In the genomic region with DNA sequence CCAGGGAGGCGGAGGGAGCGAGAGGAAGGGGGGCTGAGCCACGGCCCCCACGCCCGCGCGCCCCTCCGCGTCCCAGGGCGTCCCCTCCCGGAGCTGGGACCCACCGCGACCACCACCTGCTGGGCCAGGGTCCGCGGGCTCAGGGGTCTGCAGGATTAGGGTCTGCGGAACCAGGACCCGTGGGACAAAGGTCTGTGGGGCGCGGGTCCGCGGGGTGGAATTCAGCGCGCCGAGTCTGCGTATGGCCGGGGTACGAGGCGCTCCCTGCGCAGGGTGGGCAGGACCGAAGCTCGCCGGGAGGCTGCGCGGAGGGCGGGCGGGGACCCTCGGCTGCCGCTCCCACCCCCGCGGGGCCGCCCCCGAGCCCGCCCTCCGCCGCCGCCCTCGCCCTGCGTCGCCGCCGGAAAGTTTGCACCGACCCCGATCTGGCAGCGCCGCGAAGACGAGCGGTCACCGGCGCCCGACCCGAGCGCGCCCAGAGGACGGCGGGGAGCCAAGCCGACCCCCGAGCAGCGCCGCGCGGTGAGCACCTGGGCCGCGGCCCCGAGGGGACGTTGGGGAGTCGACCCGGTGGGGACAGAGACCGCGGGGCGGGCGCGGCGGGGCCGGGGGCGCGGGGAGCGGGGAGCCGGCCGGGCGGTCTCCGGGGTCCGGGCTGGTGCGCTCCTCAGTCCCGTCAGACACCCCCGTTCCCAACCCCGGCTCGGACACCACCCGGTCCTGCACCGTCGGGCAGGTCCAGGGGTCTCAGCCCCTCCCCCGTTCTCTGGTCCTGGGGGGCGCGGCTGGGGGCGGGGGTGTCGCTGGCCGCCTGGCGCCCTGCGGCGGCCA, we compare ENCODE assay signal across 18 cellular contexts. TPM values are rescaled to one million over a fixed set of nuclear protein-coding genes. Genes with fewer than 3 reads are reported as not detected.
DNase-seq lines count a peak whose midpoint lies in the region; ATAC-seq and TF ChIP-seq lines count a peak whose summit lies in the region.
"Had no signal": no experiment of that assay in that cellular context is flagged by ENCODE, and none has a peak within 500 bp of the region (broad histone marks: within the 10 kb centered on the region; RNA-seq: fewer than 3 reads in every experiment).

Gene GCGR, plus strand, starts transcription at position 423 of the 831 bp plus-strand sequence. CDS start 4,869 bp downstream, outside the sequence.

- no peak for DNase-seq in activated T-cell treated with anti-CD3 and anti-CD28 coated beads, Interleukin-2, amount 50 U/mL, for 4 hours
- no peak for DNase-seq in activated T-cell treated with anti-CD3 and anti-CD28 coated beads, Interleukin-2, amount 50 U/mL, for 48 hours
- DNase-seq in SK-N-MC (ENCODE audit: low read depth, low spot score) (no peak), iPS-NIHi11 (ENCODE audit: low spot score) (peak; percentile 61), C1 segment of cervical spinal cord (lab: John Stamatoyannopoulos, UW) (no peak), brain microvascular endothelial cell (no peak)
- DNase-seq: activated CD8-positive, alpha-beta memory T cell treated with anti-CD3 and anti-CD28 coated beads, Interleukin-2, amount 10 ng/mL, durations not matched to agents 7 days and 5 days; gastrocnemius medialis; HFFc6; NCI-H146; NCI-H510A treated with DMSO at 0.1 percent for 48 hours; stimulated activated CD4-positive, alpha-beta T cell treated with anti-CD3 and anti-CD28 coated beads, Interleukin-12 subunit alpha, Interleukin-12 subunit beta, amount 100 ng/mL, for 4 hours had no signal

- H3K27me3 ChIP-seq in brain microvascular endothelial cell (replicated peaks), result peaks cover 62% of the 10 kb centered on the region

- no peak within 1 kb of the TSS for H3K27ac Mint-ChIP-seq in stimulated activated memory B cell treated with anti-CD40 and anti-IgM and Interleukin-4, amounts not matched to agents 10 μg/mL and 1 μg/mL and 100 μg/mL, for 72 hours
- H3K27ac Mint-ChIP-seq: activated CD8-positive, alpha-beta memory T cell treated with anti-CD3 and anti-CD28 coated beads, Interleukin-2, amount 10 ng/mL, durations not matched to agents 7 days and 5 days; activated naive CD4-positive, alpha-beta T cell treated with anti-CD3 and anti-CD28 coated beads, Interleukin-2, amount 50 U/mL, for 72 hours; HFFc6 had no signal

- no peak for TF ChIP-seq CTCF in brain microvascular endothelial cell (IDR thresholded peaks at IDR 0.05; ENCODE audit: low read depth, low read length, missing control alignments)

- no peaks in the 10 kb centered on the region for H3K9me3 Mint-ChIP-seq in activated T-cell treated with anti-CD3 and anti-CD28 coated beads, Interleukin-2, amount 50 U/mL, for 4 hours
- H3K9me3 Mint-ChIP-seq in stimulated activated memory B cell treated with anti-CD40 and anti-IgM and Interleukin-4, amounts not matched to agents 10 μg/mL and 1 μg/mL and 100 μg/mL, for 72 hours, result no peaks in the 10 kb centered on the region
- H3K9me3 Mint-ChIP-seq: activated naive CD4-positive, alpha-beta T cell treated with anti-CD3 and anti-CD28 coated beads, Interleukin-2, amount 50 U/mL, for 72 hours; central memory CD8-positive, alpha-beta T cell had no signal

- no peak within 1 kb of the TSS for H3K4me3 Mint-ChIP-seq in activated T-cell treated with anti-CD3 and anti-CD28 coated beads, Interleukin-2, amount 50 U/mL, for 4 hours
- peak within 1 kb of the TSS; percentile 29 for H3K4me3 Mint-ChIP-seq in stimulated activated memory B cell treated with anti-CD40 and anti-IgM and Interleukin-4, amounts not matched to agents 10 μg/mL and 1 μg/mL and 100 μg/mL, for 72 hours
- H3K4me3 Mint-ChIP-seq: activated CD8-positive, alpha-beta memory T cell treated with anti-CD3 and anti-CD28 coated beads, Interleukin-2, amount 10 ng/mL, durations not matched to agents 7 days and 5 days; central memory CD8-positive, alpha-beta T cell; HFFc6 had no signal

- no peaks in the 10 kb centered on the region for H3K36me3 Mint-ChIP-seq in activated T-cell treated with anti-CD3 and anti-CD28 coated beads, Interleukin-2, amount 50 U/mL, for 4 hours (ENCODE audit: insufficient read depth)
- H3K36me3 Mint-ChIP-seq in stimulated activated memory B cell treated with anti-CD40 and anti-IgM and Interleukin-4, amounts not matched to agents 10 μg/mL and 1 μg/mL and 100 μg/mL, for 72 hours, result no peaks in the 10 kb centered on the region
- H3K36me3 Mint-ChIP-seq: activated CD8-positive, alpha-beta memory T cell treated with anti-CD3 and anti-CD28 coated beads, Interleukin-2, amount 10 ng/mL, durations not matched to agents 7 days and 5 days; activated naive CD4-positive, alpha-beta T cell treated with anti-CD3 and anti-CD28 coated beads, Interleukin-2, amount 50 U/mL, for 72 hours had no signal

- peak; percentile 15 to 16 for ATAC-seq in activated T-cell treated with anti-CD3 and anti-CD28 coated beads, Interleukin-2, amount 50 U/mL, for 4 hours
- ATAC-seq in stimulated activated memory B cell treated with anti-CD40 and anti-IgM and Interleukin-4, amounts not matched to agents 10 μg/mL and 1 μg/mL and 100 μg/mL, for 72 hours, result peak; percentile 17
- no peak for ATAC-seq in HG02840 (IDR thresholded peaks at IDR 0.05; ENCODE audit: low FRiP score, unreplicated experiment)
- ATAC-seq: activated CD8-positive, alpha-beta memory T cell treated with anti-CD3 and anti-CD28 coated beads, Interleukin-2, amount 10 ng/mL, durations not matched to agents 7 days and 5 days; activated naive CD4-positive, alpha-beta T cell treated with anti-CD3 and anti-CD28 coated beads, Interleukin-2, amount 50 U/mL, for 72 hours; gastrocnemius medialis had no signal

- peak within 1 kb of the TSS; percentile 47 for H3K4me3 ChIP-seq in SK-N-MC
- H3K4me3 ChIP-seq in brain microvascular endothelial cell (ENCODE audit: low read depth, low read length), result no peak within 1 kb of the TSS

- H3K4me1 Mint-ChIP-seq in activated T-cell treated with anti-CD3 and anti-CD28 coated beads, Interleukin-2, amount 50 U/mL, for 4 hours (ENCODE audit: low read depth), result peaks cover 1% of the 10 kb centered on the region
- H3K4me1 Mint-ChIP-seq in stimulated activated memory B cell treated with anti-CD40 and anti-IgM and Interleukin-4, amounts not matched to agents 10 μg/mL and 1 μg/mL and 100 μg/mL, for 72 hours, result peaks cover 18% of the 10 kb centered on the region
- H3K4me1 Mint-ChIP-seq: activated CD8-positive, alpha-beta memory T cell treated with anti-CD3 and anti-CD28 coated beads, Interleukin-2, amount 10 ng/mL, durations not matched to agents 7 days and 5 days; central memory CD8-positive, alpha-beta T cell had no signal

- H3K27me3 Mint-ChIP-seq in activated T-cell treated with anti-CD3 and anti-CD28 coated beads, Interleukin-2, amount 50 U/mL, for 4 hours (ENCODE audit: low read depth), result peaks cover 45% of the 10 kb centered on the region
- H3K27me3 Mint-ChIP-seq in stimulated activated memory B cell treated with anti-CD40 and anti-IgM and Interleukin-4, amounts not matched to agents 10 μg/mL and 1 μg/mL and 100 μg/mL, for 72 hours, result peaks cover 86% of the 10 kb centered on the region

- H3K9ac ChIP-seq in SK-N-MC (ENCODE audit: insufficient read length), result no peak within 1 kb of the TSS

- in situ Hi-C loops in brain microvascular endothelial cell (cut with HindIII; ENCODE audit: low pct_ligation_motif_present, low sequenced_read_pairs), result no loop called here

- no peaks in the 10 kb centered on the region for H3K36me3 ChIP-seq in SK-N-MC (ENCODE audit: insufficient read depth, low read length)
- no peaks in the 10 kb centered on the region for H3K36me3 ChIP-seq in brain microvascular endothelial cell (replicated peaks)
- H3K36me3 ChIP-seq: gastrocnemius medialis had no signal

- no peaks in the 10 kb centered on the region for H3K9me3 ChIP-seq in SK-N-MC (ENCODE audit: low read depth, low read length)
- H3K9me3 ChIP-seq: gastrocnemius medialis had no signal

- no peak within 1 kb of the TSS for H3K27ac ChIP-seq in SK-N-MC
- H3K27ac ChIP-seq in brain microvascular endothelial cell, result no peak within 1 kb of the TSS
- H3K27ac ChIP-seq: gastrocnemius medialis had no signal

RNA-seq across cellular contexts. Expression of gene GCGR, which starts in this region (rescaled TPM):
- not detected for total RNA-seq in activated T-cell treated with anti-CD3 and anti-CD28 coated beads, Interleukin-2, amount 50 U/mL, for 4 hours
- total RNA-seq: activated CD8-positive, alpha-beta memory T cell treated with anti-CD3 and anti-CD28 coated beads, Interleukin-2, amount 10 ng/mL, durations not matched to agents 7 days and 5 days; activated naive CD4-positive, alpha-beta T cell treated with anti-CD3 and anti-CD28 coated beads, Interleukin-2, amount 50 U/mL, for 72 hours; HFFc6; kidney epithelial cell; posterior vena cava had no signal

Comparison
In these comparisons a context has a peak if more than half of its experiments do, and no peak if none do; other contexts are left out.
1. Peak in ATAC-seq in activated T-cell treated with anti-CD3 and anti-CD28 coated beads, Interleukin-2, amount 50 U/mL, for 4 hours; RNA of the gene not detected or under 1 TPM.